Comparison of ENCODE assay signal across 1 cellular context in genomic region chr5:178637356-178638069, GRCh38.
TF ChIP-seq lines count a peak whose summit lies in the region.

No MANE protein-coding gene starts in this region.

TF ChIP-seq in GM23338, 12 proteins besides CTCF, POLR2A, EP300 and RAD21:
- TF ChIP-seq REST (IDR thresholded peaks at IDR 0.05; ENCODE audit: unreplicated experiment) (no peak), ZNF114 (CRISPR knock-in tag; IDR thresholded peaks at IDR 0.05) (no peak), STAT1 (IDR thresholded peaks at IDR 0.05; ENCODE audit: unreplicated experiment) (no peak), CREB1 (CRISPR knock-in tag; IDR thresholded peaks at IDR 0.05; ENCODE audit: low read depth) (no peak), POLR2AphosphoS5 (IDR thresholded peaks at IDR 0.05; ENCODE audit: low read depth) (no peak), ETS1 (IDR thresholded peaks at IDR 0.05) (no peak), ZNF462 (CRISPR knock-in tag; IDR thresholded peaks at IDR 0.05) (no peak), ZNF331 (CRISPR knock-in tag; IDR thresholded peaks at IDR 0.05; ENCODE audit: low read depth) (no peak), JUNB (IDR thresholded peaks at IDR 0.05; ENCODE audit: unreplicated experiment) (no peak), EZH2phosphoT487 (IDR thresholded peaks at IDR 0.05; ENCODE audit: unreplicated experiment) (no peak), EZH2 (IDR thresholded peaks at IDR 0.05; ENCODE audit: low read depth, unreplicated experiment) (no peak), NANOG (IDR thresholded peaks at IDR 0.05; ENCODE audit: borderline replicate concordance) (no peak)
